1 cellular context compared by ENCODE assay signal in genomic region chr6:89708316-89708715, GRCh38.
TF ChIP-seq lines count a peak whose summit lies in the region.

No MANE protein-coding gene starts in this region.

TF ChIP-seq in HepG2, 621 proteins besides CTCF, POLR2A, EP300 and RAD21 (continued from another document):
- TF ChIP-seq FOXP4 (CRISPR knock-in tag; IDR thresholded peaks at IDR 0.05): no peak
- no peak for TF ChIP-seq PITX1 (CRISPR knock-in tag; IDR thresholded peaks at IDR 0.05)
- TF ChIP-seq ZFP36L1 (CRISPR knock-in tag; IDR thresholded peaks at IDR 0.05): no peak
- no peak for TF ChIP-seq ZBTB10 (CRISPR knock-in tag; IDR thresholded peaks at IDR 0.05; ENCODE audit: borderline replicate concordance)
- TF ChIP-seq HNF4A (CRISPR knock-in tag; IDR thresholded peaks at IDR 0.05): peak; percentile 79
- TF ChIP-seq ZNF281 (CRISPR knock-in tag; IDR thresholded peaks at IDR 0.05; ENCODE audit: borderline replicate concordance): no peak
- TF ChIP-seq NCOA2 (CRISPR knock-in tag; IDR thresholded peaks at IDR 0.05): no peak
- TF ChIP-seq MATR3 (CRISPR knock-in tag; IDR thresholded peaks at IDR 0.05): no peak
- no peak for TF ChIP-seq MEF2D (CRISPR knock-in tag; IDR thresholded peaks at IDR 0.05)
- no peak for TF ChIP-seq GPN1 (CRISPR knock-in tag; IDR thresholded peaks at IDR 0.05; ENCODE audit: borderline replicate concordance)
- no peak for TF ChIP-seq ZNF20 (CRISPR knock-in tag; IDR thresholded peaks at IDR 0.05)
- no peak for TF ChIP-seq ZNF556 (CRISPR knock-in tag; IDR thresholded peaks at IDR 0.05; ENCODE audit: borderline replicate concordance)
- no peak for TF ChIP-seq ZNF503 (CRISPR knock-in tag; IDR thresholded peaks at IDR 0.05)
- TF ChIP-seq ZNF460 (CRISPR knock-in tag; IDR thresholded peaks at IDR 0.05; ENCODE audit: borderline replicate concordance): no peak
- no peak for TF ChIP-seq BCLAF1 (IDR thresholded peaks at IDR 0.05)
- no peak for TF ChIP-seq MAZ (IDR thresholded peaks at IDR 0.05; ENCODE audit: borderline replicate concordance, low read depth, low read length)
- no peak for TF ChIP-seq MAZ (CRISPR knock-in tag; IDR thresholded peaks at IDR 0.05; ENCODE audit: low read depth)
- TF ChIP-seq SNAI1 (CRISPR knock-in tag; IDR thresholded peaks at IDR 0.05; ENCODE audit: borderline replicate concordance): no peak
- no peak for TF ChIP-seq GABPA (IDR thresholded peaks at IDR 0.05; ENCODE audit: low read depth, low read length)
- TF ChIP-seq GABPA (CRISPR knock-in tag; IDR thresholded peaks at IDR 0.05; ENCODE audit: low read depth): no peak
- TF ChIP-seq ZNF326 (CRISPR knock-in tag; IDR thresholded peaks at IDR 0.05; ENCODE audit: borderline replicate concordance): no peak
- no peak for TF ChIP-seq TOE1 (CRISPR knock-in tag; IDR thresholded peaks at IDR 0.05)
- TF ChIP-seq NCOR1 (IDR thresholded peaks at IDR 0.05; ENCODE audit: borderline replicate concordance, low read length): peak; percentile 66; the same call in 1 of the 2 replicates
- peak; percentile 12; the same call in 1 of the 2 replicates for TF ChIP-seq MED1 (CRISPR knock-in tag; IDR thresholded peaks at IDR 0.05)
